8 cellular contexts compared by ENCODE assay signal in genomic region chr12:96427269-96427729, GRCh38. TPM values are rescaled to one million over a fixed set of nuclear protein-coding genes. Genes with fewer than 3 reads are reported as not detected.
DNase-seq lines count a peak whose midpoint lies in the region; ATAC-seq and TF ChIP-seq lines count a peak whose summit lies in the region.

No MANE protein-coding gene starts in this region.

- POLR2A ChIA-PET in AG04449 (lab: Yijun Ruan, JAX), result interaction anchor here (0.6 to 1.2 kb wide), 6 partner anchors 11 to 467 kb away, joined by 3 to 13 read pairs (median 3); partner anchors contain the start of gene CDK17

- CTCF ChIA-PET in AG04449 (lab: Yijun Ruan, JAX), result interaction anchor here (0.7 to 1.9 kb wide), 3 partner anchors 27 to 366 kb away, joined by 3 to 8 read pairs (median 4); partner anchors contain the start of gene CDK17

- no peak for TF ChIP-seq CTCF in AG04449 (IDR thresholded peaks at IDR 0.05; ENCODE audit: insufficient read depth, low read length, missing control alignments)

- peak overlapping the region; percentile 55 for H3K4me3 ChIP-seq in AG04449 (ENCODE audit: low read depth, low read length)

- ATAC-seq in HG03571 (IDR thresholded peaks at IDR 0.05; ENCODE audit: unreplicated experiment), result no peak
- no peak for ATAC-seq in GM21576 (IDR thresholded peaks at IDR 0.05; ENCODE audit: unreplicated experiment)

- peak; percentile 100 for DNase-seq in AG04449 (ENCODE audit: low read depth, low spot score)
- peak; percentile 100 for DNase-seq in LHCN-M2 (ENCODE audit: low read depth)
- DNase-seq in astrocyte of the hippocampus (ENCODE audit: low read depth, low spot score), result peak; percentile 96
- DNase-seq in iris pigment epithelial cell (ENCODE audit: low read depth), result peak; percentile 100
- DNase-seq in stimulated activated CD4-positive, alpha-beta T cell treated with anti-CD3 and anti-CD28 coated beads, Interleukin-4, amount 100 ng/mL, for 24 hours, result peak; percentile 11
- no peak for DNase-seq in SHP77 treated with DMSO at 0.1 percent for 48 hours (lab: John Stamatoyannopoulos, UW)

RNA-seq across cellular contexts. Expression of gene CDK17, which starts 27.1 kb away (rescaled TPM):
- 73.7 and 82.3 TPM in 2 replicates for total RNA-seq in LHCN-M2 (2014; rRNA removed)
- 11.1 TPM for polyA plus RNA-seq in LHCN-M2 (2012)
